ENCODE assay signal across 17 cellular contexts in the genomic region with DNA sequence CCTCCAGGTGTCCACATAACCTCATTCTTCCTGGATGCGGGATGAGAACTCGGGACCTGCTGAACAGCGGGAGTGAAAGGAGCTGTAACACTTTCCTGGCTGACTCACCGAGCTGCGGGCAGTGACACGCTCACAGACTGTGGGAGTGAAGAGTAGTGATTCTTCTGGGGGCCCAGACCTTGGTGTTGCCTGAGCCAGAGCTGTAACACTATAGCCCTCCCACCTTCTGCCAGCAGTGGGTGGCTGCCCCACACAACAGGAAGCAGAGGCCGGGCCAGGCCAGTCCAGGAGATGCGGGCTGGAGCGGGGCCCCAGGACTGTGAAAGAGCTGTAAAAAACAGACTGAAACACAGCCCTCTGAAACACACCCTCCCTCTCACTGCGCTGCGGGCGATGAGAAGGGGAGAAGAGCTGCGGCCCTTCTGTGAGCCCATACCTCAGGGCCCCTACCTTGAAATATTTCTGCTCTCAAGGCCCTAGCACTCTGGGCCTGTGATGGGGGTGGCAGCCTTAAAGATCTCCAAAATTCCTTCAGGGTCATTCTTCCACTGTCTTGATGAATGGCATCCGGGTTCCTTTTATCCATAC.
DNase-seq lines count a peak whose midpoint lies in the region; ATAC-seq lines count a peak whose summit lies in the region.
"Had no signal": no experiment of that assay in that cellular context is flagged by ENCODE, and none has a peak within 500 bp of the region (broad histone marks: within the 10 kb centered on the region; RNA-seq: fewer than 3 reads in every experiment).

No MANE protein-coding gene starts in this region.

- H3K4me3 ChIP-seq in ectodermal cell (ENCODE audit: insufficient read depth, low read depth, low read length) (peak overlapping the region; percentile 16), GM23248 (no peak overlapping the region)
- H3K4me3 ChIP-seq: coronary artery, K562, upper lobe of left lung had no signal

- H3K4me2 ChIP-seq in GM23248 (ENCODE audit: unreplicated experiment) = no peak overlapping the region

- H3K9me2 ChIP-seq in GM23248 (ENCODE audit: insufficient read depth) = no peaks in the 10 kb centered on the region

- H3K36me3 ChIP-seq in ectodermal cell (ENCODE audit: control insufficient read depth, insufficient read depth, low read length) (no peaks in the 10 kb centered on the region), GM23248 (ENCODE audit: low read depth) (no peaks in the 10 kb centered on the region)
- H3K36me3 ChIP-seq: upper lobe of left lung had no signal

- no peak overlapping the region for H3K4me3 Mint-ChIP-seq in activated naive CD8-positive, alpha-beta T cell treated with anti-CD3 and anti-CD28 coated beads, Interleukin-2, amount 50 U/mL, for 24 hours
- H3K4me3 Mint-ChIP-seq: immature natural killer cell had no signal

- intact Hi-C loops in sciatic nerve (cut with DNase I) = no loop called here

- H3K27me3 ChIP-seq in ectodermal cell (ENCODE audit: control insufficient read depth, insufficient read depth, low read length, poor library complexity, severe bottlenecking) = no peaks in the 10 kb centered on the region
- H3K27me3 ChIP-seq in GM23248 (replicated peaks; ENCODE audit: insufficient read depth) = no peaks in the 10 kb centered on the region
- H3K27me3 ChIP-seq: upper lobe of left lung had no signal

- no peaks in the 10 kb centered on the region for H3K4me1 Mint-ChIP-seq in activated naive CD8-positive, alpha-beta T cell treated with anti-CD3 and anti-CD28 coated beads, Interleukin-2, amount 50 U/mL, for 24 hours
- H3K4me1 Mint-ChIP-seq: immature natural killer cell had no signal

- 14 to 17% methylated on average over 14 of the region's 14 CpGs for WGBS in ectodermal cell, 2 experiments
- 72 to 73% methylated on average over 13 to 14 of the region's 14 CpGs for WGBS in GM23248 (ENCODE audit: low coverage in 1 of 2, low lambda C conversion rate in 2 of 2, missing lambda C conversion rate in 2 of 2), 2 experiments

- H4K20me1 ChIP-seq in GM23248 (ENCODE audit: insufficient read depth) = no peaks in the 10 kb centered on the region

- H3K79me2 ChIP-seq in GM23248 (ENCODE audit: insufficient read depth) = no peaks in the 10 kb centered on the region

- ATAC-seq in activated naive CD8-positive, alpha-beta T cell treated with anti-CD3 and anti-CD28 coated beads, Interleukin-2, amount 50 U/mL, for 24 hours = no peak
- no peak for ATAC-seq in sciatic nerve
- ATAC-seq: activated naive CD4-positive, alpha-beta T cell treated with anti-CD3 and anti-CD28 coated beads, Interleukin-2, amount 50 U/mL, for 72 hours; K562 had no signal

- H3K9me3 Mint-ChIP-seq in activated naive CD8-positive, alpha-beta T cell treated with anti-CD3 and anti-CD28 coated beads, Interleukin-2, amount 50 U/mL, for 24 hours = no peaks in the 10 kb centered on the region

- H3K27ac ChIP-seq in ectodermal cell (ENCODE audit: insufficient read depth, low read depth, low read length, poor library complexity, severe bottlenecking) (peak overlapping the region; percentile 47), GM23248 (no peak overlapping the region)
- H3K27ac ChIP-seq: coronary artery, upper lobe of left lung had no signal

- H3K9ac ChIP-seq in GM23248 = no peak overlapping the region

- H3K36me3 Mint-ChIP-seq in activated naive CD8-positive, alpha-beta T cell treated with anti-CD3 and anti-CD28 coated beads, Interleukin-2, amount 50 U/mL, for 24 hours (ENCODE audit: low read depth) = no peaks in the 10 kb centered on the region
- H3K36me3 Mint-ChIP-seq: activated naive CD4-positive, alpha-beta T cell treated with anti-CD3 and anti-CD28 coated beads, Interleukin-2, amount 50 U/mL, for 72 hours; immature natural killer cell had no signal

- H3K4me1 ChIP-seq in ectodermal cell (ENCODE audit: control insufficient read depth, insufficient read depth, low read length) (peaks cover 11% of the 10 kb centered on the region), GM23248 (ENCODE audit: insufficient read depth) (no peaks in the 10 kb centered on the region)
- H3K4me1 ChIP-seq: upper lobe of left lung had no signal

- peak; percentile 50 for DNase-seq in HT1080 (ENCODE audit: low read depth)
- peak; percentile 10 for DNase-seq in iris pigment epithelial cell (ENCODE audit: low read depth)
- DNase-seq in smooth muscle cell of the brain vasculature (ENCODE audit: low read depth, low spot score) = peak; percentile 35
- DNase-seq in activated naive CD8-positive, alpha-beta T cell treated with anti-CD3 and anti-CD28 coated beads, Interleukin-2, amount 50 U/mL, for 24 hours = no peak
- DNase-seq in NCI-H2171 (lab: John Stamatoyannopoulos, UW) = no peak
- DNase-seq in GM23248 = no peak
- DNase-seq in sciatic nerve (ENCODE audit: low spot score) = no peak
- DNase-seq: AML-193; DMS153; immature natural killer cell; OCI-M1; stimulated activated CD4-positive, alpha-beta T cell treated with anti-CD3 and anti-CD28 coated beads, Interleukin-1b, Interleukin-23, amount 100 ng/mL, for 48 hours had no signal

- in situ Hi-C loops in GM23248 (cut with MboI) = no loop called here

- no peak overlapping the region for H3K27ac Mint-ChIP-seq in activated naive CD8-positive, alpha-beta T cell treated with anti-CD3 and anti-CD28 coated beads, Interleukin-2, amount 50 U/mL, for 24 hours
- H3K27ac Mint-ChIP-seq: activated naive CD4-positive, alpha-beta T cell treated with anti-CD3 and anti-CD28 coated beads, Interleukin-2, amount 50 U/mL, for 72 hours; immature natural killer cell had no signal

- H3K27me3 Mint-ChIP-seq in activated naive CD8-positive, alpha-beta T cell treated with anti-CD3 and anti-CD28 coated beads, Interleukin-2, amount 50 U/mL, for 24 hours = peaks cover 1% of the 10 kb centered on the region

- H3K9me3 ChIP-seq in ectodermal cell (ENCODE audit: control insufficient read depth, low read length) = no peaks in the 10 kb centered on the region
- no peaks in the 10 kb centered on the region for H3K9me3 ChIP-seq in GM23248 (ENCODE audit: low read depth)
- H3K9me3 ChIP-seq: upper lobe of left lung had no signal

- H2AFZ ChIP-seq in GM23248 = no peak overlapping the region

- H3F3A ChIP-seq in GM23248 (ENCODE audit: insufficient read depth) = no peaks in the 10 kb centered on the region

Comparison
In these comparisons a context has a peak if more than half of its experiments do, and no peak if none do; other contexts are left out.
1. DNase-seq: peak in HT1080 (single experiment), iris pigment epithelial cell (single experiment) and smooth muscle cell of the brain vasculature (single experiment); none in activated naive CD8-positive, alpha-beta T cell treated with anti-CD3 and anti-CD28 coated beads, Interleukin-2, amount 50 U/mL, for 24 hours (single experiment), NCI-H2171 (single experiment), GM23248 (single experiment) and sciatic nerve (single experiment).